ENCODE assay signal across 15 cellular contexts in the genomic region with DNA sequence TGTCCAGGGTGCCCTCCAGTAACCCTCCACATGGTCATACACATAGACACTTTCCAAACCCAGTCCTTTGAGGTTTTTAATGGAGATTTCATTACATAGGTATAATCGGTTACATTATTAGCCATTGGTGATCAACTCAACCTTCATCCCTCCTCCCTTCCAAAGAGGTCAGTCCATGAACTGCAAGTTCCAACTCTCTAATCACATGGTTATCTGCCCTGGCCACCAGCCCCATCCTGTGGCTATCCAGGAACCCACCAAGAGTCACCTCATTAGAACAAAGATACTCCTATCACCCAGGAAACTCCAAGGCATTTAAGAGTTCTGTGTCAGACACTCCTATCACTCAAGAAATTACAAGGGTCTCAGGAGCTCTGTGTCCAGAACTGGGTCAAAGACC. TPM values are rescaled to one million over a fixed set of nuclear protein-coding genes. Genes with fewer than 3 reads are reported as not detected.
DNase-seq lines count a peak whose midpoint lies in the region; ATAC-seq and TF ChIP-seq lines count a peak whose summit lies in the region.
"Had no signal": no experiment of that assay in that cellular context is flagged by ENCODE, and none has a peak within 500 bp of the region (broad histone marks: within the 10 kb centered on the region; RNA-seq: fewer than 3 reads in every experiment).

No MANE protein-coding gene starts in this region.

- H3K4me1 ChIP-seq in PC-3 (ENCODE audit: insufficient read depth, low read length): peaks cover 22% of the 10 kb centered on the region

- TF ChIP-seq CTCF in BJ (IDR thresholded peaks at IDR 0.05; ENCODE audit: insufficient read depth, low read depth, low read length): peak; percentile 20; the same call in 1 of the 2 replicates
- peak; percentile 48 for TF ChIP-seq CTCF in PC-3 (conservative IDR thresholded peaks at IDR 0.05; ENCODE audit: low read depth, low read length)
- TF ChIP-seq CTCF in RWPE1 (conservative IDR thresholded peaks at IDR 0.05; ENCODE audit: low read depth): no peak

- no peak overlapping the region for H3K9ac ChIP-seq in PC-3 (ENCODE audit: low read length)

- H4K20me1 ChIP-seq in PC-3 (ENCODE audit: low read length): no peaks in the 10 kb centered on the region

- no peak overlapping the region for H2AFZ ChIP-seq in PC-3 (ENCODE audit: low read length)

- H3K9me3 Mint-ChIP-seq in activated CD4-positive, alpha-beta T cell treated with anti-CD3 and anti-CD28 coated beads, Interleukin-2, amount 10 ng/mL, durations not matched to agents 7 days and 5 days: no peaks in the 10 kb centered on the region
- no peaks in the 10 kb centered on the region for H3K9me3 Mint-ChIP-seq in activated T-helper 17 cell treated with anti-CD3 and anti-CD28 coated beads, Interleukin-2, amount 50 U/mL, for 72 hours
- H3K9me3 Mint-ChIP-seq: activated B cell treated with CpG ODN at 0.5 μM for 24 hours; activated naive CD8-positive, alpha-beta T cell treated with anti-CD3 and anti-CD28 coated beads, Interleukin-2, amount 10 ng/mL, durations not matched to agents 7 days and 5 days; CD14-positive monocyte had no signal

- no peak; the same call in 1 of the 2 replicates for ATAC-seq in PC-3
- ATAC-seq in left lobe of liver: peak; percentile 67
- ATAC-seq in activated T-helper 17 cell treated with anti-CD3 and anti-CD28 coated beads, Interleukin-2, amount 50 U/mL, for 72 hours (replicated peaks): no peak

- H3K27me3 ChIP-seq in BJ (ENCODE audit: control insufficient read depth, insufficient read depth, low read length) (no peaks in the 10 kb centered on the region; the same call in 1 of the 2 replicates), PC-3 (ENCODE audit: low read length) (no peaks in the 10 kb centered on the region)

- no peak overlapping the region for H3K4me2 ChIP-seq in PC-3 (ENCODE audit: low read length)
- H3K4me2 ChIP-seq: smooth muscle cell had no signal

- H3K4me1 Mint-ChIP-seq in activated CD4-positive, alpha-beta T cell treated with anti-CD3 and anti-CD28 coated beads, Interleukin-2, amount 10 ng/mL, durations not matched to agents 7 days and 5 days: no peaks in the 10 kb centered on the region
- peaks cover 5% of the 10 kb centered on the region for H3K4me1 Mint-ChIP-seq in activated T-helper 17 cell treated with anti-CD3 and anti-CD28 coated beads, Interleukin-2, amount 50 U/mL, for 72 hours

- H3K27ac Mint-ChIP-seq in activated CD4-positive, alpha-beta T cell treated with anti-CD3 and anti-CD28 coated beads, Interleukin-2, amount 10 ng/mL, durations not matched to agents 7 days and 5 days: no peak overlapping the region
- no peak overlapping the region for H3K27ac Mint-ChIP-seq in activated T-helper 17 cell treated with anti-CD3 and anti-CD28 coated beads, Interleukin-2, amount 50 U/mL, for 72 hours
- H3K27ac Mint-ChIP-seq: activated B cell treated with CpG ODN at 0.5 μM for 24 hours; activated naive CD8-positive, alpha-beta T cell treated with anti-CD3 and anti-CD28 coated beads, Interleukin-2, amount 10 ng/mL, durations not matched to agents 7 days and 5 days had no signal

- intact Hi-C loops in PC-3 (cut with micrococcal nuclease): loop anchor here (1.0 kb wide), 1 partner anchor 62 kb away; no protein-coding TSS in a partner anchor

- H3K9me3 ChIP-seq in PC-3 (ENCODE audit: low read length): no peaks in the 10 kb centered on the region

- H3K4me3 Mint-ChIP-seq in activated CD4-positive, alpha-beta T cell treated with anti-CD3 and anti-CD28 coated beads, Interleukin-2, amount 10 ng/mL, durations not matched to agents 7 days and 5 days: no peak overlapping the region
- H3K4me3 Mint-ChIP-seq in activated T-helper 17 cell treated with anti-CD3 and anti-CD28 coated beads, Interleukin-2, amount 50 U/mL, for 72 hours: no peak overlapping the region
- H3K4me3 Mint-ChIP-seq: activated B cell treated with CpG ODN at 0.5 μM for 24 hours; activated naive CD8-positive, alpha-beta T cell treated with anti-CD3 and anti-CD28 coated beads, Interleukin-2, amount 10 ng/mL, durations not matched to agents 7 days and 5 days; CD14-positive monocyte had no signal

- peaks cover 13% of the 10 kb centered on the region for H3K27me3 Mint-ChIP-seq in activated CD4-positive, alpha-beta T cell treated with anti-CD3 and anti-CD28 coated beads, Interleukin-2, amount 10 ng/mL, durations not matched to agents 7 days and 5 days
- H3K27me3 Mint-ChIP-seq in activated T-helper 17 cell treated with anti-CD3 and anti-CD28 coated beads, Interleukin-2, amount 50 U/mL, for 72 hours: peaks cover 29% of the 10 kb centered on the region
- H3K27me3 Mint-ChIP-seq: activated B cell treated with CpG ODN at 0.5 μM for 24 hours had no signal

- H3K4me3 ChIP-seq in BJ (ENCODE audit: low read depth, low read length) (no peak overlapping the region), PC-3 (ENCODE audit: low read length) (no peak overlapping the region)
- H3K4me3 ChIP-seq: lung, smooth muscle cell had no signal

- DNase-seq in BJ (ENCODE audit: low read depth) (no peak), PC-3 (peak; percentile 23), left lobe of liver (ENCODE audit: low spot score) (no peak), RWPE1 (ENCODE audit: low spot score) (no peak)
- DNase-seq in activated CD4-positive, alpha-beta T cell treated with anti-CD3 and anti-CD28 coated beads, Interleukin-2, amount 10 ng/mL, durations not matched to agents 7 days and 5 days: no peak
- DNase-seq: activated B cell treated with CpG ODN at 0.5 μM for 24 hours; activated CD8-positive, alpha-beta memory T cell treated with anti-CD3 and anti-CD28 coated beads, Interleukin-2, amount 50 U/mL, for 48 hours; activated naive CD8-positive, alpha-beta T cell treated with anti-CD3 and anti-CD28 coated beads, Interleukin-2, amount 10 ng/mL, durations not matched to agents 7 days and 5 days; GDM1; NCI-H2171 had no signal

- BruUV-seq in PC-3 (replicated peaks; lab: Mats Ljungman, UMichigan): no TSS peak

- POLR2A ChIA-PET in BJ (lab: Charles Lee): interaction anchor here (0.6 kb wide), 1 partner anchor 57 kb away, joined by 3 read pairs; no protein-coding TSS in a partner anchor
- POLR2A ChIA-PET in PC-3 (lab: Charles Lee; ENCODE audit: unreplicated experiment): no interaction called here
- POLR2A ChIA-PET in RWPE1 (lab: Yijun Ruan, JAX; ENCODE audit: low non-redundant PET): no interaction called here
- POLR2A ChIA-PET in activated CD4-positive, alpha-beta T cell treated with anti-CD3 and anti-CD28 coated beads, Interleukin-2, amount 10 ng/mL, durations not matched to agents 7 days and 5 days (lab: Charles Lee): no interaction called here

- CTCF ChIA-PET in BJ (lab: Yijun Ruan, JAX): interaction anchor here (0.6 to 1.7 kb wide), 7 partner anchors 27 to 85 kb away, joined by 3 to 6 read pairs (median 4); no protein-coding TSS in a partner anchor
- CTCF ChIA-PET in PC-3 (lab: Charles Lee): no interaction called here
- CTCF ChIA-PET in RWPE1 (lab: Yijun Ruan, JAX): no interaction called here
- CTCF ChIA-PET in activated CD4-positive, alpha-beta T cell treated with anti-CD3 and anti-CD28 coated beads, Interleukin-2, amount 10 ng/mL, durations not matched to agents 7 days and 5 days (lab: Charles Lee): no interaction called here

- H3K36me3 Mint-ChIP-seq in activated CD4-positive, alpha-beta T cell treated with anti-CD3 and anti-CD28 coated beads, Interleukin-2, amount 10 ng/mL, durations not matched to agents 7 days and 5 days (ENCODE audit: low read depth): no peaks in the 10 kb centered on the region
- no peaks in the 10 kb centered on the region for H3K36me3 Mint-ChIP-seq in activated T-helper 17 cell treated with anti-CD3 and anti-CD28 coated beads, Interleukin-2, amount 50 U/mL, for 72 hours (ENCODE audit: low read depth)
- H3K36me3 Mint-ChIP-seq: activated naive CD8-positive, alpha-beta T cell treated with anti-CD3 and anti-CD28 coated beads, Interleukin-2, amount 10 ng/mL, durations not matched to agents 7 days and 5 days; CD14-positive monocyte had no signal

- no peaks in the 10 kb centered on the region for H3F3A ChIP-seq in PC-3 (ENCODE audit: low read length, unreplicated experiment)

- H3K36me3 ChIP-seq in BJ (ENCODE audit: control insufficient read depth, insufficient read depth, low read length): no peaks in the 10 kb centered on the region
- H3K36me3 ChIP-seq in PC-3 (ENCODE audit: low read depth, low read length): no peaks in the 10 kb centered on the region

- H3K27ac ChIP-seq in PC-3 (ENCODE audit: low read length): no peak overlapping the region
- no peak overlapping the region for H3K27ac ChIP-seq in RWPE1
- H3K27ac ChIP-seq: epithelial cell of prostate had no signal

- no peaks in the 10 kb centered on the region for H3K79me2 ChIP-seq in PC-3 (ENCODE audit: low read length)

- no peaks in the 10 kb centered on the region for H3K9me2 ChIP-seq in PC-3 (replicated peaks; ENCODE audit: low read length)

RNA-seq across cellular contexts. Expression of a gene that starts 12.2 kb away (rescaled TPM):
- not detected in 2 replicates for polyA plus RNA-seq in BJ (2011; rRNA removed)
- not detected in 2 replicates for polyA minus RNA-seq in BJ (2011; rRNA and poly(A)+ RNA removed)
- 0.04 TPM in 1 of 2 replicates, not detected in the other for total RNA-seq in PC-3 (2014; rRNA removed)
- not detected for total RNA-seq in left lobe of liver
- total RNA-seq in activated CD4-positive, alpha-beta T cell treated with anti-CD3 and anti-CD28 coated beads, Interleukin-2, amount 10 ng/mL, durations not matched to agents 7 days and 5 days: not detected
- total RNA-seq in activated T-helper 17 cell treated with anti-CD3 and anti-CD28 coated beads, Interleukin-2, amount 50 U/mL, for 72 hours: under 1 TPM in 1 of 2 donors, not detected in 1; 0.48 TPM
- total RNA-seq: activated B cell treated with CpG ODN at 0.5 μM for 24 hours; activated naive CD8-positive, alpha-beta T cell treated with anti-CD3 and anti-CD28 coated beads, Interleukin-2, amount 10 ng/mL, durations not matched to agents 7 days and 5 days; smooth muscle cell had no signal
- polyA plus RNA-seq: smooth muscle cell had no signal

RNA-seq across cellular contexts. Expression of a gene that starts 26.8 kb away (rescaled TPM):
- polyA plus RNA-seq in BJ (2011; rRNA removed): 1.4 and 1.5 TPM in 2 replicates
- polyA minus RNA-seq in BJ (2011; rRNA and poly(A)+ RNA removed): 0.19 and 0.46 TPM in 2 replicates
- total RNA-seq in PC-3 (2014; rRNA removed) (0.12 TPM in 1 of 2 replicates, not detected in the other), left lobe of liver (not detected)
- total RNA-seq in activated CD4-positive, alpha-beta T cell treated with anti-CD3 and anti-CD28 coated beads, Interleukin-2, amount 10 ng/mL, durations not matched to agents 7 days and 5 days: not detected
- total RNA-seq in activated T-helper 17 cell treated with anti-CD3 and anti-CD28 coated beads, Interleukin-2, amount 50 U/mL, for 72 hours: not detected
- total RNA-seq: activated B cell treated with CpG ODN at 0.5 μM for 24 hours; activated naive CD8-positive, alpha-beta T cell treated with anti-CD3 and anti-CD28 coated beads, Interleukin-2, amount 10 ng/mL, durations not matched to agents 7 days and 5 days had no signal
- polyA plus RNA-seq: smooth muscle cell had no signal

RNA-seq across cellular contexts. Expression of a gene that starts 41.6 kb away (rescaled TPM):
- 937 and 1,035 TPM in 2 replicates for polyA plus RNA-seq in BJ (2011; rRNA removed)
- 294 and 394 TPM in 2 replicates for polyA minus RNA-seq in BJ (2011; rRNA and poly(A)+ RNA removed)
- total RNA-seq in PC-3 (2014; rRNA removed) (90.3 and 128 TPM in 2 replicates), left lobe of liver (11.3 TPM)
- 10 to 100 TPM; 29.3 to 32.5 TPM for total RNA-seq in activated CD4-positive, alpha-beta T cell treated with anti-CD3 and anti-CD28 coated beads, Interleukin-2, amount 10 ng/mL, durations not matched to agents 7 days and 5 days
- total RNA-seq in activated T-helper 17 cell treated with anti-CD3 and anti-CD28 coated beads, Interleukin-2, amount 50 U/mL, for 72 hours: 10 to 100 TPM; 48.7 to 49.4 TPM

RNA-seq across cellular contexts. Expression of a gene that starts 48.1 kb away (rescaled TPM):
- 0.49 and 1.1 TPM in 2 replicates for polyA plus RNA-seq in BJ (2011; rRNA removed)
- polyA minus RNA-seq in BJ (2011; rRNA and poly(A)+ RNA removed): 0.26 and 0.47 TPM in 2 replicates
- total RNA-seq in PC-3 (2014; rRNA removed): not detected in 2 replicates
- total RNA-seq in left lobe of liver: 0.45 TPM
- total RNA-seq in activated CD4-positive, alpha-beta T cell treated with anti-CD3 and anti-CD28 coated beads, Interleukin-2, amount 10 ng/mL, durations not matched to agents 7 days and 5 days: not detected
- total RNA-seq in activated T-helper 17 cell treated with anti-CD3 and anti-CD28 coated beads, Interleukin-2, amount 50 U/mL, for 72 hours: not detected
- total RNA-seq: activated B cell treated with CpG ODN at 0.5 μM for 24 hours; activated naive CD8-positive, alpha-beta T cell treated with anti-CD3 and anti-CD28 coated beads, Interleukin-2, amount 10 ng/mL, durations not matched to agents 7 days and 5 days; smooth muscle cell had no signal
- polyA plus RNA-seq: CD14-positive monocyte, smooth muscle cell had no signal
